1 cellular context compared by ENCODE assay signal in genomic region chr17:1142503-1143095, GRCh38.
A peak's percentile ranks its signal among the peaks of the same experiment; 100 is the strongest.
TF ChIP-seq lines count a peak whose summit lies in the region.

No MANE protein-coding gene starts in this region.

TF ChIP-seq in K562, 482 proteins besides CTCF, POLR2A, EP300 and RAD21 (continued from another document):
- TF ChIP-seq ZFP36 (IDR thresholded peaks at IDR 0.05; ENCODE audit: low read depth, low read length, partially characterized antibody) (peak; percentile 29), RBM14 (IDR thresholded peaks at IDR 0.05; ENCODE audit: borderline replicate concordance, insufficient read depth, low read depth, low read length) (no peak), GABPA (tag; conservative IDR thresholded peaks at IDR 0.05; ENCODE audit: low read depth) (peak; percentile 67), ZSCAN32 (CRISPR knock-in tag; IDR thresholded peaks at IDR 0.05) (no peak), ZNF253 (CRISPR knock-in tag; conservative IDR thresholded peaks at IDR 0.05) (no peak), SRSF3 (IDR thresholded peaks at IDR 0.05; ENCODE audit: insufficient read depth, low read length) (no peak), ZNF384 (IDR thresholded peaks at IDR 0.05; ENCODE audit: low read depth, low read length) (peak; percentile 60), ELF1 (tag; IDR thresholded peaks at IDR 0.05) (0 out of 2 replicates have a peak, but pooled peaks have one; percentile 18), RFX5 (IDR thresholded peaks at IDR 0.05; ENCODE audit: low read depth, low read length) (no peak), ZNF395 (CRISPR knock-in tag; IDR thresholded peaks at IDR 0.05) (no peak), TARDBP (IDR thresholded peaks at IDR 0.05) (no peak), TRIM24 (IDR thresholded peaks at IDR 0.05) (no peak), ZBTB11 (CRISPR knock-in tag; IDR thresholded peaks at IDR 0.05) (peak in 1 of 3 experiments; percentile 81; a peak in 2 of 6 replicates), ZNF121 (CRISPR knock-in tag; conservative IDR thresholded peaks at IDR 0.05) (no peak)
TF ChIP-seq in K562: peak in this region for 6.
